ENCODE assay signal across 27 cellular contexts in genomic region chr20:63310265-63310971, GRCh38. TPM values are rescaled to one million over a fixed set of nuclear protein-coding genes. Genes with fewer than 3 reads are reported as not detected.
DNase-seq lines count a peak whose midpoint lies in the region; ATAC-seq, FAIRE-seq and TF ChIP-seq lines count a peak whose summit lies in the region.
"Had no signal": no experiment of that assay in that cellular context is flagged by ENCODE, and none has a peak within 500 bp of the region (broad histone marks: within the 10 kb centered on the region; RNA-seq: fewer than 3 reads in every experiment).

No MANE protein-coding gene starts in this region.

- H3K9me2 ChIP-seq in neural cell (ENCODE audit: insufficient read depth, low read length): no peaks in the 10 kb centered on the region

- H3K4me3 Mint-ChIP-seq in activated T-helper 17 cell treated with anti-CD3 and anti-CD28 coated beads, Interleukin-2, amount 50 U/mL, for 72 hours: no peak overlapping the region
- H3K4me3 Mint-ChIP-seq: activated B cell treated with CpG ODN at 0.5 μM for 24 hours; activated naive CD4-positive, alpha-beta T cell treated with anti-CD3 and anti-CD28 coated beads for 36 hours; activated T-cell treated with anti-CD3 and anti-CD28 coated beads, Interleukin-2, amount 50 U/mL, for 72 hours; CD4-positive, alpha-beta T cell; GM23338; memory B cell had no signal

- H3K27ac Mint-ChIP-seq in activated T-helper 17 cell treated with anti-CD3 and anti-CD28 coated beads, Interleukin-2, amount 50 U/mL, for 72 hours: no peak overlapping the region
- H3K27ac Mint-ChIP-seq: activated B cell treated with CpG ODN at 0.5 μM for 24 hours; activated naive CD4-positive, alpha-beta T cell treated with anti-CD3 and anti-CD28 coated beads for 36 hours; activated T-cell treated with anti-CD3 and anti-CD28 coated beads, Interleukin-2, amount 50 U/mL, for 72 hours; CD4-positive, alpha-beta T cell; GM23338; memory B cell had no signal

- H3K9ac ChIP-seq in neural cell (ENCODE audit: low read length): no peak overlapping the region

- H2AFZ ChIP-seq in neural cell (ENCODE audit: low read depth, low read length): no peak overlapping the region
- H2AFZ ChIP-seq: GM23338 had no signal

- DNase-seq in NCI-H1436 (lab: John Stamatoyannopoulos, UW): peak; percentile 39
- DNase-seq in NCI-H1436 treated with DMSO at 0.1 percent for 48 hours (lab: John Stamatoyannopoulos, UW): no peak
- DNase-seq in HTR-8/SVneo (ENCODE audit: insufficient read length, low spot score): no peak
- DNase-seq in SW 1271 (lab: John Stamatoyannopoulos, UW): peak; percentile 34 to 44
- DNase-seq in left lobe of liver (ENCODE audit: low spot score): no peak
- DNase-seq: 8988T; activated B cell treated with CpG ODN at 0.5 μM for 24 hours; activated CD4-positive, alpha-beta T cell treated with anti-CD3 and anti-CD28 coated beads, Interleukin-2, amount 50 U/mL, for 4 hours; CD4-positive, alpha-beta T cell; stimulated activated naive CD4-positive, alpha-beta T cell treated with Interleukin-2 at 50 U/mL for 16 hours had no signal

- no peak for TF ChIP-seq EP300 in neural cell (conservative IDR thresholded peaks at IDR 0.05; ENCODE audit: poor library complexity, severe bottlenecking)

- H3K4me3 ChIP-seq in neural cell (ENCODE audit: low read length): no peak overlapping the region
- H3K4me3 ChIP-seq: adrenal gland, body of pancreas, GM23338, testis had no signal

- no peaks in the 10 kb centered on the region for H3K79me2 ChIP-seq in neural cell (replicated peaks; ENCODE audit: insufficient read depth, low read length)

- H4K20me1 ChIP-seq in neural cell (ENCODE audit: insufficient read depth): no peaks in the 10 kb centered on the region

- no peak overlapping the region for H3K4me2 ChIP-seq in neural cell (ENCODE audit: low read length)
- H3K4me2 ChIP-seq: GM23338 had no signal

- no peak for TF ChIP-seq CTCF in neural cell (IDR thresholded peaks at IDR 0.05; ENCODE audit: poor library complexity, severe bottlenecking)

- peaks cover 3% of the 10 kb centered on the region for H3K27me3 Mint-ChIP-seq in activated T-helper 17 cell treated with anti-CD3 and anti-CD28 coated beads, Interleukin-2, amount 50 U/mL, for 72 hours
- H3K27me3 Mint-ChIP-seq: CD4-positive, alpha-beta T cell had no signal

- no peaks in the 10 kb centered on the region for H3K9me3 ChIP-seq in neural cell (ENCODE audit: low read length)
- H3K9me3 ChIP-seq: adrenal gland, body of pancreas, testis had no signal

- H3K36me3 ChIP-seq in neural cell (ENCODE audit: insufficient read depth, low read length): no peaks in the 10 kb centered on the region
- H3K36me3 ChIP-seq: adrenal gland had no signal

- no peaks in the 10 kb centered on the region for H3K4me1 Mint-ChIP-seq in activated T-helper 17 cell treated with anti-CD3 and anti-CD28 coated beads, Interleukin-2, amount 50 U/mL, for 72 hours
- H3K4me1 Mint-ChIP-seq: activated B cell treated with CpG ODN at 0.5 μM for 24 hours, memory B cell had no signal

- H3K27ac ChIP-seq in neural cell (ENCODE audit: low read length): no peak overlapping the region
- H3K27ac ChIP-seq: adrenal gland, body of pancreas, testis had no signal

- ATAC-seq in left lobe of liver: no peak
- ATAC-seq in activated T-helper 17 cell treated with anti-CD3 and anti-CD28 coated beads, Interleukin-2, amount 50 U/mL, for 72 hours (replicated peaks): no peak
- no peak for ATAC-seq in GM19397 (IDR thresholded peaks at IDR 0.05; ENCODE audit: unreplicated experiment)

- no peaks in the 10 kb centered on the region for H3K27me3 ChIP-seq in neural cell (ENCODE audit: insufficient read depth, low read depth, low read length)
- H3K27me3 ChIP-seq: testis had no signal

- FAIRE-seq in HTR-8/SVneo (lab: Jason Lieb, UNC): peak; percentile 89
- FAIRE-seq: D721Med, GM12891 had no signal

- H3K36me3 Mint-ChIP-seq in activated T-helper 17 cell treated with anti-CD3 and anti-CD28 coated beads, Interleukin-2, amount 50 U/mL, for 72 hours (ENCODE audit: low read depth): no peaks in the 10 kb centered on the region
- H3K36me3 Mint-ChIP-seq: memory B cell had no signal

- H3F3A ChIP-seq in neural cell (ENCODE audit: insufficient read depth, low read length, poor library complexity, severe bottlenecking): no peaks in the 10 kb centered on the region

- no peaks in the 10 kb centered on the region for H3K9me3 Mint-ChIP-seq in activated T-helper 17 cell treated with anti-CD3 and anti-CD28 coated beads, Interleukin-2, amount 50 U/mL, for 72 hours
- H3K9me3 Mint-ChIP-seq: activated B cell treated with CpG ODN at 0.5 μM for 24 hours; activated naive CD4-positive, alpha-beta T cell treated with anti-CD3 and anti-CD28 coated beads for 36 hours; activated T-cell treated with anti-CD3 and anti-CD28 coated beads, Interleukin-2, amount 50 U/mL, for 72 hours; CD4-positive, alpha-beta T cell; GM23338; memory B cell had no signal

- no peak for TF ChIP-seq RAD21 in neural cell (conservative IDR thresholded peaks at IDR 0.05)

TF ChIP-seq in neural cell, 6 proteins besides CTCF, POLR2A, EP300 and RAD21:
- TF ChIP-seq EZH2 (IDR thresholded peaks at IDR 0.05; ENCODE audit: borderline replicate concordance, insufficient read depth, low read length, poor library complexity, severe bottlenecking) (no peak), REST (IDR thresholded peaks at IDR 0.05; ENCODE audit: borderline replicate concordance) (no peak), TAF1 (IDR thresholded peaks at IDR 0.05; ENCODE audit: low read depth) (no peak), POLR2AphosphoS5 (IDR thresholded peaks at IDR 0.05) (peak; percentile 15), SMC3 (conservative IDR thresholded peaks at IDR 0.05; ENCODE audit: poor library complexity) (no peak), MXI1 (conservative IDR thresholded peaks at IDR 0.05; ENCODE audit: poor library complexity, severe bottlenecking) (no peak)

RNA-seq across cellular contexts. Expression of gene COL20A1, which starts 17.4 kb away (rescaled TPM):
- polyA plus RNA-seq in neural cell: 0.46 and 1.1 TPM in 2 replicates
- polyA minus RNA-seq in neural cell: not detected in 2 replicates
- not detected for total RNA-seq in left lobe of liver
- under 1 TPM; 0.16 to 0.17 TPM for total RNA-seq in activated T-helper 17 cell treated with anti-CD3 and anti-CD28 coated beads, Interleukin-2, amount 50 U/mL, for 72 hours
- total RNA-seq: activated B cell treated with CpG ODN at 0.5 μM for 24 hours, body of pancreas had no signal
- polyA plus RNA-seq: urinary bladder had no signal

RNA-seq across cellular contexts. Expression of gene ARFGAP1, which starts 37.8 kb away (rescaled TPM):
- polyA plus RNA-seq in neural cell: 70.2 and 82.0 TPM in 2 replicates
- 40.6 and 47.7 TPM in 2 replicates for polyA minus RNA-seq in neural cell
- 42.6 TPM for total RNA-seq in left lobe of liver
- 10 to 100 TPM; 63.1 to 70.5 TPM for total RNA-seq in activated T-helper 17 cell treated with anti-CD3 and anti-CD28 coated beads, Interleukin-2, amount 50 U/mL, for 72 hours

RNA-seq across cellular contexts. Expression of gene CHRNA4, which starts 50.7 kb away (rescaled TPM):
- polyA plus RNA-seq in neural cell: 6.8 and 10.5 TPM in 2 replicates
- polyA minus RNA-seq in neural cell: 14.6 and 16.2 TPM in 2 replicates
- 145 TPM for total RNA-seq in left lobe of liver
- total RNA-seq in activated T-helper 17 cell treated with anti-CD3 and anti-CD28 coated beads, Interleukin-2, amount 50 U/mL, for 72 hours: not detected
- total RNA-seq: activated B cell treated with CpG ODN at 0.5 μM for 24 hours; activated naive CD4-positive, alpha-beta T cell treated with anti-CD3 and anti-CD28 coated beads for 36 hours; activated T-cell treated with anti-CD3 and anti-CD28 coated beads, Interleukin-2, amount 50 U/mL, for 72 hours; body of pancreas; CD4-positive, alpha-beta T cell; Daoy; MCF 10A; OCI-LY7; posterior vena cava had no signal
- polyA plus RNA-seq: urinary bladder had no signal

RNA-seq across cellular contexts. Expression of gene NKAIN4, which starts 56.2 kb away (rescaled TPM):
- polyA plus RNA-seq in neural cell: 11.2 and 18.7 TPM in 2 replicates
- polyA minus RNA-seq in neural cell: 5.4 TPM in 2 replicates
- not detected for total RNA-seq in left lobe of liver
- total RNA-seq in activated T-helper 17 cell treated with anti-CD3 and anti-CD28 coated beads, Interleukin-2, amount 50 U/mL, for 72 hours: not detected
- total RNA-seq: activated B cell treated with CpG ODN at 0.5 μM for 24 hours; activated naive CD4-positive, alpha-beta T cell treated with anti-CD3 and anti-CD28 coated beads for 36 hours; activated T-cell treated with anti-CD3 and anti-CD28 coated beads, Interleukin-2, amount 50 U/mL, for 72 hours; body of pancreas; CD4-positive, alpha-beta T cell; MCF 10A; OCI-LY7; posterior vena cava had no signal

Comparison
In these comparisons a context has a peak if more than half of its experiments do, and no peak if none do; other contexts are left out.
1. DNase-seq: peak in NCI-H1436 (single experiment) and SW 1271 (2 of 2); none in NCI-H1436 treated with DMSO at 0.1 percent for 48 hours (single experiment), HTR-8/SVneo (single experiment) and left lobe of liver (single experiment).
2. RNA of gene CHRNA4, which starts 50.7 kb away (total RNA-seq): 145 TPM in left lobe of liver (single experiment); not detected in activated T-helper 17 cell treated with anti-CD3 and anti-CD28 coated beads, Interleukin-2, amount 50 U/mL, for 72 hours; every median in the first group is over 100 times any median in the second.